Comparison of ENCODE assay signal across 8 cellular contexts in genomic region chr1:212432706-212433576, GRCh38. TPM values are rescaled to one million over a fixed set of nuclear protein-coding genes. Genes with fewer than 3 reads are reported as not detected.
DNase-seq lines count a peak whose midpoint lies in the region; ATAC-seq and TF ChIP-seq lines count a peak whose summit lies in the region.

TSS of gene NENF (plus strand) at chr1:212432920. CDS start at chr1:212432944, 24 bp downstream.

- H3K4me1 ChIP-seq in Karpas-422 (ENCODE audit: low read length), result peaks cover 22% of the 10 kb centered on the region
- H3K4me1 ChIP-seq in osteoblast (ENCODE audit: insufficient read depth, low read length), result peaks cover 8% of the 10 kb centered on the region
- no peaks in the 10 kb centered on the region for H3K4me1 ChIP-seq in testis

- DNase-seq in ELF-1 (ENCODE audit: low read depth, low spot score) (peak; percentile 54), Karpas-422 (peak; percentile 94), SK-N-DZ (ENCODE audit: low spot score) (peak; percentile 59), glomerular endothelial cell (ENCODE audit: extremely low read depth, low read depth, low spot score) (no peak), osteoblast (ENCODE audit: insufficient read length, low spot score, missing footprints) (peak; percentile 99), testis (peak; percentile 78)
- peak; percentile 81 for DNase-seq in activated naive CD4-positive, alpha-beta T cell treated with anti-CD3 and anti-CD28 coated beads, Interleukin-2, amount 50 U/mL, for 16 hours

- TF ChIP-seq CTCF in osteoblast (IDR thresholded peaks at IDR 0.05; ENCODE audit: extremely low read depth, low read depth, low read length) (no peak), testis (IDR thresholded peaks at IDR 0.05) (no peak)

- H3K79me2 ChIP-seq in Karpas-422 (ENCODE audit: low read length) (peaks cover 50% of the 10 kb centered on the region), osteoblast (ENCODE audit: insufficient read depth, low read length) (peaks cover 19% of the 10 kb centered on the region)

- intact Hi-C loops in testis (cut with DNase I; ENCODE audit: low total_unique reads), result no loop called here

- H3K4me3 ChIP-seq in Karpas-422 (ENCODE audit: low read length), result peak within 1 kb of the TSS; percentile 96
- peak within 1 kb of the TSS; percentile 78 for H3K4me3 ChIP-seq in osteoblast (ENCODE audit: insufficient read depth, low read length)
- H3K4me3 ChIP-seq in testis, result peak within 1 kb of the TSS; percentile 75 to 81

- H3K27me3 ChIP-seq in Karpas-422 (ENCODE audit: low read length), result no peaks in the 10 kb centered on the region
- H3K27me3 ChIP-seq in osteoblast (ENCODE audit: insufficient read depth, low read length), result no peaks in the 10 kb centered on the region
- no peaks in the 10 kb centered on the region for H3K27me3 ChIP-seq in testis

- H3K27ac ChIP-seq in Karpas-422 (ENCODE audit: low read length) (peak within 1 kb of the TSS; percentile 34; the same call in 1 of the 2 replicates), osteoblast (ENCODE audit: low read depth, low read length) (peak within 1 kb of the TSS; percentile 36), testis (peak within 1 kb of the TSS; percentile 74 to 84)

- H3K36me3 ChIP-seq in Karpas-422 (ENCODE audit: insufficient read depth, low read length) (no peaks in the 10 kb centered on the region), osteoblast (ENCODE audit: insufficient read depth, low read length) (no peaks in the 10 kb centered on the region), testis (ENCODE audit: low read depth, missing control alignments) (no peaks in the 10 kb centered on the region)

- no peaks in the 10 kb centered on the region for H3K9me2 ChIP-seq in Karpas-422 (replicated peaks; ENCODE audit: insufficient read depth, low read length)

- H3K9me3 ChIP-seq in Karpas-422 (ENCODE audit: low read length), result no peaks in the 10 kb centered on the region
- no peaks in the 10 kb centered on the region for H3K9me3 ChIP-seq in osteoblast (ENCODE audit: low read depth, low read length)
- H3K9me3 ChIP-seq in testis, result no peaks in the 10 kb centered on the region

- no peak for TF ChIP-seq POLR2A in testis (IDR thresholded peaks at IDR 0.05)

- H4K20me1 ChIP-seq in Karpas-422 (ENCODE audit: insufficient read depth, low read depth, low read length) (no peaks in the 10 kb centered on the region), osteoblast (ENCODE audit: insufficient read depth, low read length) (peaks cover 7% of the 10 kb centered on the region)

- 1 to 5% methylated on average over 10 to 38 of the region's 86 CpGs for WGBS in testis, 2 donors

- H3K9ac ChIP-seq in Karpas-422 (ENCODE audit: low read length), result peak within 1 kb of the TSS; percentile 86

- H2AFZ ChIP-seq in Karpas-422 (ENCODE audit: low read length) (peak within 1 kb of the TSS; percentile 73), osteoblast (ENCODE audit: low read length) (peak within 1 kb of the TSS; percentile 74)

- H3K4me2 ChIP-seq in Karpas-422 (ENCODE audit: low read depth, low read length, poor library complexity, severe bottlenecking) (peak within 1 kb of the TSS; percentile 79), osteoblast (ENCODE audit: insufficient read depth, low read length) (peak within 1 kb of the TSS; percentile 82)

- ATAC-seq in GM21825 (IDR thresholded peaks at IDR 0.05; ENCODE audit: unreplicated experiment), result peak; percentile 98

RNA-seq across cellular contexts. Expression of gene NENF, which starts in this region (rescaled TPM):
- total RNA-seq in Karpas-422 (2014; rRNA removed; shearing (Covaris generic); ENCODE audit: low replicate concordance), result 41.4 and 63.9 TPM in 2 replicates
- polyA plus RNA-seq in SK-N-DZ (2014; cell fraction: cytosol; rRNA removed), result 62.5 and 74.0 TPM in 2 replicates
- polyA plus RNA-seq in SK-N-DZ (2014; cell fraction: nucleus; rRNA removed), result 59.9 and 93.7 TPM in 2 replicates
- total RNA-seq in glomerular endothelial cell (46.0 and 75.4 TPM in 2 replicates), osteoblast (33.7 and 35.4 TPM in 2 replicates), testis (10 to 100 TPM; 33.9 to 54.6 TPM)
- 41.6 TPM for polyA plus RNA-seq in testis (ENCODE audit: insufficient read depth, low read depth, low replicate concordance)
